Comparison of ENCODE assay signal across 8 cellular contexts in genomic region chr3:12484198-12484982, GRCh38.
DNase-seq lines count a peak whose midpoint lies in the region; ATAC-seq lines count a peak whose summit lies in the region.

TSEN2 (plus strand) TSS chr3:12484480; CDS start chr3:12489801, 5,321 bp downstream.

- peak; percentile 94 for ATAC-seq in GM19035 (IDR thresholded peaks at IDR 0.05; ENCODE audit: unreplicated experiment)
- ATAC-seq in HG03342 (IDR thresholded peaks at IDR 0.05; ENCODE audit: unreplicated experiment): peak; percentile 89

- peak within 1 kb of the TSS; percentile 84 for H3K27ac ChIP-seq in caudate nucleus (ENCODE audit: low read depth, low read length)

- DNase-seq in AML-193 (lab: John Stamatoyannopoulos, UW): peak; percentile 97 to 98
- peak; percentile 58 for DNase-seq in NCI-H345 treated with DMSO at 0.1 percent for 48 hours (lab: John Stamatoyannopoulos, UW; ENCODE audit: unreplicated experiment)
- DNase-seq in activated CD4-positive, CD25-positive, alpha-beta regulatory T cell (lab: John Stamatoyannopoulos, UW): peak; percentile 89 to 95 (median 92)
- DNase-seq in caudate nucleus (lab: John Stamatoyannopoulos, UW): peak; percentile 56 to 96 (median 87)
- peak; percentile 94 for DNase-seq in iris pigment epithelial cell (ENCODE audit: low read depth)
- peak; percentile 90 to 94 for DNase-seq in stimulated activated CD4-positive, alpha-beta T cell treated with anti-CD3 and anti-CD28 coated beads, Interleukin-12 subunit alpha, Interleukin-12 subunit beta, amount 100 ng/mL, for 24 hours (ENCODE audit: low read depth in 2 of 2)

Comparison
In these comparisons a context has a peak if more than half of its experiments do, and no peak if none do; other contexts are left out.
1. Peak in every context shown above with its lines: DNase-seq, ATAC-seq and H3K27ac ChIP-seq.